9 cellular contexts compared by ENCODE assay signal in the genomic region with DNA sequence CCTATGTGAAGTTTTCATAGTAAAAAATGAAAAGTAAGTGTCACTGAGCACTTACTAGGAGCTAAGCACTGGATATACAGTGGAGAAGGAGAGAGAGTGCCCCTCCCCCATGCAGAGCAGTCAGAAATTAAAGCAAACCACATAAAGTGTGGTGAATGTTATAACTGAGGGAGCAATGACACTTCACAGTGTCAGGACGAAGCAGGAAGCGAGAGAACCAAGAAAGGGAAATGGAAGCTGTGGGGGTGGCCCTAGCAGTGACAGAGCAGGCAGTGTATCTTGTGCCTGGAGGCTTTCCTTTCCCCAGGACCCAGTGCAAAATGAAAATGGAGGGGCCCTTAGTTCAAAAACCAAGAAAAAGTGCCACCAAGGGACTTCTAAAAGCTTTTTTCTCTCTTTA. TPM values are rescaled to one million over a fixed set of nuclear protein-coding genes. Genes with fewer than 3 reads are reported as not detected.
DNase-seq lines count a peak whose midpoint lies in the region; ATAC-seq lines count a peak whose summit lies in the region.
"Had no signal": no experiment of that assay in that cellular context is flagged by ENCODE, and none has a peak within 500 bp of the region (broad histone marks: within the 10 kb centered on the region; RNA-seq: fewer than 3 reads in every experiment).

No MANE protein-coding gene starts in this region.

- DNase-seq in SK-N-MC (ENCODE audit: low read depth, low spot score) = peak; percentile 76
- no peak for DNase-seq in activated naive CD8-positive, alpha-beta T cell treated with anti-CD3 and anti-CD28 coated beads, Interleukin-2, amount 10 ng/mL, durations not matched to agents 7 days and 5 days
- DNase-seq in stimulated activated CD4-positive, alpha-beta T cell treated with anti-CD3 and anti-CD28 coated beads, Interleukin-2, amount 100 ng/mL, for 4 hours (ENCODE audit: low read depth) = peak; percentile 60
- no peak for DNase-seq in DMS53 treated with DMSO at 0.1 percent for 48 hours (lab: John Stamatoyannopoulos, UW; ENCODE audit: unreplicated experiment)
- no peak for DNase-seq in NCI-H2029 treated with DMSO at 0.1 percent for 48 hours (lab: John Stamatoyannopoulos, UW)
- no peak for DNase-seq in cerebellum (ENCODE audit: low spot score)
- no peak for DNase-seq in A172 (ENCODE audit: low spot score)

- peaks cover 48% of the 10 kb centered on the region for H3K4me1 Mint-ChIP-seq in activated naive CD8-positive, alpha-beta T cell treated with anti-CD3 and anti-CD28 coated beads, Interleukin-2, amount 10 ng/mL, durations not matched to agents 7 days and 5 days

- H3K27ac ChIP-seq in SK-N-MC = peak overlapping the region; percentile 98
- H3K27ac ChIP-seq: parathyroid adenoma had no signal

- H3K4me3 ChIP-seq in SK-N-MC = peak overlapping the region; percentile 43

- POLR2A ChIA-PET in activated naive CD8-positive, alpha-beta T cell treated with anti-CD3 and anti-CD28 coated beads, Interleukin-2, amount 10 ng/mL, durations not matched to agents 7 days and 5 days (lab: Charles Lee) = interaction anchor here (1.2 to 14.3 kb wide), 8 partner anchors 11 to 65 kb away, joined by 3 to 562 read pairs (median 6); a partner anchor contains a TSS

- no peaks in the 10 kb centered on the region for H3K9me3 ChIP-seq in SK-N-MC (ENCODE audit: low read depth, low read length)

- peak overlapping the region; percentile 90 for H3K27ac Mint-ChIP-seq in activated naive CD8-positive, alpha-beta T cell treated with anti-CD3 and anti-CD28 coated beads, Interleukin-2, amount 10 ng/mL, durations not matched to agents 7 days and 5 days

- H3K36me3 Mint-ChIP-seq in activated naive CD8-positive, alpha-beta T cell treated with anti-CD3 and anti-CD28 coated beads, Interleukin-2, amount 10 ng/mL, durations not matched to agents 7 days and 5 days = peaks cover 19% of the 10 kb centered on the region

- peak; percentile 47 for ATAC-seq in GM21367 (IDR thresholded peaks at IDR 0.05; ENCODE audit: unreplicated experiment)
- peak; percentile 74 for ATAC-seq in activated naive CD8-positive, alpha-beta T cell treated with anti-CD3 and anti-CD28 coated beads, Interleukin-2, amount 10 ng/mL, durations not matched to agents 7 days and 5 days (ENCODE audit: low read depth)

- H3K4me3 Mint-ChIP-seq in activated naive CD8-positive, alpha-beta T cell treated with anti-CD3 and anti-CD28 coated beads, Interleukin-2, amount 10 ng/mL, durations not matched to agents 7 days and 5 days = peak overlapping the region; percentile 79

- no peaks in the 10 kb centered on the region for H3K9me3 Mint-ChIP-seq in activated naive CD8-positive, alpha-beta T cell treated with anti-CD3 and anti-CD28 coated beads, Interleukin-2, amount 10 ng/mL, durations not matched to agents 7 days and 5 days

- no peaks in the 10 kb centered on the region for H3K36me3 ChIP-seq in SK-N-MC (ENCODE audit: insufficient read depth, low read length)

- peak overlapping the region; percentile 65 for H3K9ac ChIP-seq in SK-N-MC (ENCODE audit: insufficient read length)
- H3K9ac ChIP-seq: parathyroid adenoma had no signal

- H3K27me3 Mint-ChIP-seq in activated naive CD8-positive, alpha-beta T cell treated with anti-CD3 and anti-CD28 coated beads, Interleukin-2, amount 10 ng/mL, durations not matched to agents 7 days and 5 days = no peaks in the 10 kb centered on the region

RNA-seq across cellular contexts. Expression of a gene that starts 21.5 kb away (rescaled TPM):
- total RNA-seq in activated naive CD8-positive, alpha-beta T cell treated with anti-CD3 and anti-CD28 coated beads, Interleukin-2, amount 10 ng/mL, durations not matched to agents 7 days and 5 days = 10 to 100 TPM; 77.4 to 84.8 TPM
- total RNA-seq in cerebellum = 24.1 TPM
- total RNA-seq in A172 (2014; rRNA removed; shearing (Covaris generic)) = 8.3 and 8.4 TPM in 2 replicates

Comparison
In these comparisons a context has a peak if more than half of its experiments do, and no peak if none do; other contexts are left out.
1. DNase-seq: peak in SK-N-MC (single experiment) and stimulated activated CD4-positive, alpha-beta T cell treated with anti-CD3 and anti-CD28 coated beads, Interleukin-2, amount 100 ng/mL, for 4 hours (single experiment); none in activated naive CD8-positive, alpha-beta T cell treated with anti-CD3 and anti-CD28 coated beads, Interleukin-2, amount 10 ng/mL, durations not matched to agents 7 days and 5 days (single experiment), DMS53 treated with DMSO at 0.1 percent for 48 hours (single experiment), NCI-H2029 treated with DMSO at 0.1 percent for 48 hours (single experiment), cerebellum (single experiment) and A172 (single experiment).